ENCODE assay signal across 20 cellular contexts in the genomic region with DNA sequence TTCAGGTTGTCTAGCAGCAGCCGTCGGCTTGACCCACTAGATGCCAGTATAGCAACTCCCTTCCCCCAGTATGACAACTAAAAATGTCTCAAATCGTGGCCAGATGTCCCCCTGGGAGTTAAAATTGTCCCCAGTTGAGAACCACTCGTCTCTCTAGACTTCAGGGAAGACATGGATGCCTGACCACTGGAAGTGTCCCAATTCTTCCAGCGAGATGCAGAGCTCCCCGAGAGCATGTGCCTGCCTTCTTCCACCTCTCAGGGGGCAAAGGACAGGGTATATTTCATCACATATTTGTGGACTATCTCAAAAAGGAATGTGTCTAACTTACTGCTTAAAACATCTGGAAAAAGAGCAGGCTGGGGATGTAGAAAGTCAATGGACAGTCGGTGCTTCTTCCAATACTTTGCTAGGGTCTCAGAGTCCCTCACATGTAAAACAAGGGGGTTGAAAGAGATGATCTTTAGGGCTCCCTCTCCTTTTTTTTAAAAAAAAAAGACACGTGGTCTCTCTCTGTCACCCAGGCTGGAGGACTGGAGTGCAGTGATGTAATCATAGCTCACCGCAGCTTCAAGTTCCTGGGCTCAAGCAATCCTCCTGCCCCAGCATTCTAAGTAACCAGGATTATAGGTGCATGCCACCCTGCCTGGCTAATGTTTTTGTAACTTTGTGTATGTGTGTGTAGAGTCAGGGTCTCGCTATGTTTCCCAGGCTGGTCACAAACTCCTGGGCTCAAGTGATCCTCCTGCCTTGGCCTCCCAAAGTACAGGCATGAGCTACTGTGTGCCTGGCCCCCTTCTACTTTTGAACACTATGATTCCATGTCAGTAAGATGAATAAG.
A peak's percentile ranks its signal among the peaks of the same experiment; 100 is the strongest.
DNase-seq lines count a peak whose midpoint lies in the region; ATAC-seq and TF ChIP-seq lines count a peak whose summit lies in the region.
"Had no signal": no experiment of that assay in that cellular context is flagged by ENCODE, and none has a peak within 500 bp of the region (broad histone marks: within the 10 kb centered on the region; RNA-seq: fewer than 3 reads in every experiment).

No MANE protein-coding gene starts in this region.

- no peak for TF ChIP-seq POLR2A in uterus (IDR thresholded peaks at IDR 0.05)

- no peaks in the 10 kb centered on the region for H4K20me1 ChIP-seq in hepatocyte (ENCODE audit: insufficient read depth, poor library complexity, severe bottlenecking)

- peaks cover 15% of the 10 kb centered on the region for H3K27me3 Mint-ChIP-seq in activated naive CD8-positive, alpha-beta T cell treated with anti-CD3 and anti-CD28 coated beads for 36 hours
- H3K27me3 Mint-ChIP-seq in activated naive CD8-positive, alpha-beta T cell treated with anti-CD3 and anti-CD28 coated beads, Interleukin-2, amount 50 U/mL, for 24 hours = peaks cover 3% of the 10 kb centered on the region
- no peaks in the 10 kb centered on the region for H3K27me3 Mint-ChIP-seq in MCF 10A (ENCODE audit: insufficient read depth, unreplicated experiment)

- H3K27me3 ChIP-seq in hepatocyte (no peaks in the 10 kb centered on the region), uterus (no peaks in the 10 kb centered on the region), HAP-1 (ENCODE audit: low read depth) (no peaks in the 10 kb centered on the region; the same call in 1 of the 2 replicates)
- H3K27me3 ChIP-seq: breast epithelium, esophagus squamous epithelium had no signal

- intact Hi-C loops in uterus (cut with DNase I; ENCODE audit: low total_unique reads) (no loop called here), MCF 10A (cut with micrococcal nuclease) (no loop called here)

- H3K4me3 ChIP-seq in hepatocyte (no peak overlapping the region), uterus (no peak overlapping the region), HAP-1 (no peak overlapping the region)
- H3K4me3 ChIP-seq: breast epithelium, esophagus squamous epithelium had no signal

- H3K4me1 ChIP-seq in hepatocyte (ENCODE audit: insufficient read depth) = no peaks in the 10 kb centered on the region
- peaks cover 0 to 11% of the 10 kb centered on the region in 2 donors for H3K4me1 ChIP-seq in uterus
- no peaks in the 10 kb centered on the region for H3K4me1 ChIP-seq in HAP-1
- H3K4me1 ChIP-seq: breast epithelium, esophagus squamous epithelium had no signal

- no peak overlapping the region for H3K4me3 Mint-ChIP-seq in activated naive CD8-positive, alpha-beta T cell treated with anti-CD3 and anti-CD28 coated beads for 36 hours
- no peak overlapping the region for H3K4me3 Mint-ChIP-seq in activated naive CD8-positive, alpha-beta T cell treated with anti-CD3 and anti-CD28 coated beads, Interleukin-2, amount 50 U/mL, for 24 hours
- H3K4me3 Mint-ChIP-seq in MCF 10A (ENCODE audit: unreplicated experiment) = no peak overlapping the region
- H3K4me3 Mint-ChIP-seq: activated CD4-positive, alpha-beta T cell treated with anti-CD3 and anti-CD28 coated beads, Interleukin-2, amount 10 ng/mL, durations not matched to agents 7 days and 5 days; activated naive CD4-positive, alpha-beta T cell treated with anti-CD3 and anti-CD28 coated beads, Interleukin-2, amount 50 U/mL, for 24 hours; activated T-cell treated with anti-CD3 and anti-CD28 coated beads, Interleukin-2, amount 50 U/mL, for 4 hours; CD8-positive, alpha-beta memory T cell; neural crest cell had no signal

- no peaks in the 10 kb centered on the region for H3K9me3 ChIP-seq in hepatocyte (ENCODE audit: low read depth)
- H3K9me3 ChIP-seq in uterus = no peaks in the 10 kb centered on the region
- H3K9me3 ChIP-seq in HAP-1 = no peaks in the 10 kb centered on the region
- H3K9me3 ChIP-seq: breast epithelium, esophagus squamous epithelium had no signal

- no TSS peak for BruUV-seq in MCF 10A (replicated peaks; lab: Mats Ljungman, UMichigan)

- H3K36me3 Mint-ChIP-seq in activated naive CD8-positive, alpha-beta T cell treated with anti-CD3 and anti-CD28 coated beads for 36 hours = peaks cover 7% of the 10 kb centered on the region
- H3K36me3 Mint-ChIP-seq in activated naive CD8-positive, alpha-beta T cell treated with anti-CD3 and anti-CD28 coated beads, Interleukin-2, amount 50 U/mL, for 24 hours (ENCODE audit: low read depth) = no peaks in the 10 kb centered on the region
- no peaks in the 10 kb centered on the region for H3K36me3 Mint-ChIP-seq in MCF 10A (ENCODE audit: insufficient read depth, unreplicated experiment)

- TF ChIP-seq CTCF in hepatocyte (IDR thresholded peaks at IDR 0.05; ENCODE audit: poor library complexity) = no peak
- no peak for TF ChIP-seq CTCF in uterus (IDR thresholded peaks at IDR 0.05)
- TF ChIP-seq CTCF in MCF 10A (IDR thresholded peaks at IDR 0.05; ENCODE audit: unreplicated experiment) = no peak

- POLR2A ChIA-PET in MCF 10A (lab: Yijun Ruan, JAX) = no interaction called here

- peaks cover 17% of the 10 kb centered on the region for H3K9me3 Mint-ChIP-seq in activated naive CD8-positive, alpha-beta T cell treated with anti-CD3 and anti-CD28 coated beads for 36 hours
- peaks cover 11% of the 10 kb centered on the region for H3K9me3 Mint-ChIP-seq in activated naive CD8-positive, alpha-beta T cell treated with anti-CD3 and anti-CD28 coated beads, Interleukin-2, amount 50 U/mL, for 24 hours
- peaks cover 6% of the 10 kb centered on the region for H3K9me3 Mint-ChIP-seq in MCF 10A (ENCODE audit: unreplicated experiment)

- no peak for DNase-seq in activated naive CD8-positive, alpha-beta T cell treated with anti-CD3 and anti-CD28 coated beads for 36 hours
- no peak for DNase-seq in activated naive CD8-positive, alpha-beta T cell treated with anti-CD3 and anti-CD28 coated beads, Interleukin-2, amount 50 U/mL, for 24 hours
- DNase-seq in amniotic epithelial cell (ENCODE audit: low read depth) = peak; percentile 71
- DNase-seq in hepatocyte (ENCODE audit: low spot score) = no peak
- peak; percentile 1 to 15 for DNase-seq in uterus
- DNase-seq in HAP-1 (ENCODE audit: low spot score in 2 of 2) = no peak
- DNase-seq in MCF 10A (ENCODE audit: unreplicated experiment) = no peak
- DNase-seq: activated CD4-positive, alpha-beta T cell treated with anti-CD3 and anti-CD28 coated beads, Interleukin-2, amount 10 ng/mL, durations not matched to agents 7 days and 5 days; activated T-cell treated with anti-CD3 and anti-CD28 coated beads, Interleukin-2, amount 50 U/mL, for 4 hours; CD8-positive, alpha-beta memory T cell; esophagus squamous epithelium; kidney; midbrain; NCI-H1436 treated with DMSO at 0.1 percent for 48 hours; stimulated activated naive CD4-positive, alpha-beta T cell treated with Interleukin-2 at 50 U/mL for 16 hours had no signal

- no peak for ATAC-seq in activated naive CD8-positive, alpha-beta T cell treated with anti-CD3 and anti-CD28 coated beads, Interleukin-2, amount 50 U/mL, for 24 hours
- ATAC-seq in HG03097 (IDR thresholded peaks at IDR 0.05; ENCODE audit: low FRiP score, unreplicated experiment) = no peak

- no peaks in the 10 kb centered on the region for H3K79me2 ChIP-seq in hepatocyte

- in situ Hi-C loops in HAP-1 (cut with MboI; ENCODE audit: low sequenced_read_pairs) = no loop called here

- no peaks in the 10 kb centered on the region for H3K9me2 ChIP-seq in hepatocyte (replicated peaks; ENCODE audit: insufficient read depth)

- peaks cover 16% of the 10 kb centered on the region for H3K4me1 Mint-ChIP-seq in activated naive CD8-positive, alpha-beta T cell treated with anti-CD3 and anti-CD28 coated beads for 36 hours
- H3K4me1 Mint-ChIP-seq in activated naive CD8-positive, alpha-beta T cell treated with anti-CD3 and anti-CD28 coated beads, Interleukin-2, amount 50 U/mL, for 24 hours = peaks cover 20% of the 10 kb centered on the region
- H3K4me1 Mint-ChIP-seq in MCF 10A (ENCODE audit: insufficient read depth, unreplicated experiment) = no peaks in the 10 kb centered on the region
- H3K4me1 Mint-ChIP-seq: activated naive CD4-positive, alpha-beta T cell treated with anti-CD3 and anti-CD28 coated beads, Interleukin-2, amount 50 U/mL, for 24 hours; CD8-positive, alpha-beta memory T cell; neural crest cell had no signal

- CTCF ChIA-PET in MCF 10A (lab: Yijun Ruan, JAX) = interaction anchor here (0.5 to 0.8 kb wide), 3 partner anchors 31 to 155 kb away, joined by 3 to 4 read pairs (median 3); no protein-coding TSS in a partner anchor

- peak overlapping the region; percentile 21 for H3K27ac Mint-ChIP-seq in activated naive CD8-positive, alpha-beta T cell treated with anti-CD3 and anti-CD28 coated beads for 36 hours
- no peak overlapping the region for H3K27ac Mint-ChIP-seq in activated naive CD8-positive, alpha-beta T cell treated with anti-CD3 and anti-CD28 coated beads, Interleukin-2, amount 50 U/mL, for 24 hours
- no peak overlapping the region for H3K27ac Mint-ChIP-seq in MCF 10A (ENCODE audit: low read depth, unreplicated experiment)
- H3K27ac Mint-ChIP-seq: activated CD4-positive, alpha-beta T cell treated with anti-CD3 and anti-CD28 coated beads, Interleukin-2, amount 10 ng/mL, durations not matched to agents 7 days and 5 days; activated naive CD4-positive, alpha-beta T cell treated with anti-CD3 and anti-CD28 coated beads, Interleukin-2, amount 50 U/mL, for 24 hours; CD8-positive, alpha-beta memory T cell had no signal

- no peak overlapping the region for H2AFZ ChIP-seq in hepatocyte

- H3K4me2 ChIP-seq in hepatocyte = no peak overlapping the region
- H3K4me2 ChIP-seq: KMS-11 had no signal

- no peaks in the 10 kb centered on the region for H3K36me3 ChIP-seq in hepatocyte (replicated peaks; ENCODE audit: insufficient read depth, low read depth)
- H3K36me3 ChIP-seq in uterus = no peaks in the 10 kb centered on the region
- H3K36me3 ChIP-seq in HAP-1 (replicated peaks) = no peaks in the 10 kb centered on the region
- H3K36me3 ChIP-seq: breast epithelium, esophagus squamous epithelium had no signal

- H3K27ac ChIP-seq in hepatocyte (peak overlapping the region; percentile 25), uterus (no peak overlapping the region)
- H3K27ac ChIP-seq: breast epithelium, esophagus squamous epithelium, KMS-11 had no signal

- 79% methylated on average over 10 of the region's 10 CpGs for WGBS in hepatocyte (ENCODE audit: low lambda C conversion rate, missing lambda C conversion rate)

Comparison
In these comparisons a context has a peak if more than half of its experiments do, and no peak if none do; other contexts are left out.
1. DNase-seq: peak in amniotic epithelial cell (single experiment) and uterus (2 of 2); none in activated naive CD8-positive, alpha-beta T cell treated with anti-CD3 and anti-CD28 coated beads for 36 hours (single experiment), activated naive CD8-positive, alpha-beta T cell treated with anti-CD3 and anti-CD28 coated beads, Interleukin-2, amount 50 U/mL, for 24 hours (single experiment), hepatocyte (single experiment), HAP-1 (0 of 2) and MCF 10A (single experiment).